Comparison of ENCODE assay signal across 8 cellular contexts in genomic region chr22:23180301-23180892, GRCh38. TPM values are rescaled to one million over a fixed set of nuclear protein-coding genes. Genes with fewer than 3 reads are reported as not detected.
DNase-seq lines count a peak whose midpoint lies in the region; ATAC-seq and TF ChIP-seq lines count a peak whose summit lies in the region.

TSS of gene BCR (plus strand) at chr22:23180509. CDS start at chr22:23180961, 452 bp downstream.

- dilution Hi-C loops in mammary epithelial cell (cut with HindIII; ENCODE audit: low sequenced_read_pairs) = no loop called here

- CTCF ChIA-PET in mammary epithelial cell (lab: Charles Lee; ENCODE audit: low non-redundant PET) = interaction anchor here (1.0 to 1.1 kb wide), 2 partner anchors 101 to 102 kb away, joined by 5 to 7 read pairs; no protein-coding TSS in a partner anchor

- no peaks in the 10 kb centered on the region for H4K20me1 ChIP-seq in mammary epithelial cell (ENCODE audit: insufficient read depth, low read length)

- peak within 1 kb of the TSS; percentile 90 for H2AFZ ChIP-seq in mammary epithelial cell (ENCODE audit: low read depth, low read length)

- ATAC-seq in HG02884 (IDR thresholded peaks at IDR 0.05; ENCODE audit: unreplicated experiment) = no peak

- H3K4me3 ChIP-seq in mammary epithelial cell (replicated peaks in 1 of 3; ENCODE audit: insufficient read depth in 1 of 3, low read depth in 2 of 3, low read length in 3 of 3) = peak within 1 kb of the TSS; percentile 44 to 79 (median 78)
- peak within 1 kb of the TSS; percentile 77 for H3K4me3 ChIP-seq in iPS-15b (ENCODE audit: low read depth, low read length)
- H3K4me3 ChIP-seq in retinal pigment epithelial cell (ENCODE audit: low read length) = peak within 1 kb of the TSS; percentile 73

- peaks cover 32% of the 10 kb centered on the region for H3K4me1 ChIP-seq in mammary epithelial cell (ENCODE audit: insufficient read depth, low read length)
- peaks cover 12% of the 10 kb centered on the region for H3K4me1 ChIP-seq in iPS-15b (ENCODE audit: control insufficient read depth, insufficient read depth, low read length)

- DNase-seq in DMS153 (lab: John Stamatoyannopoulos, UW) (peak; percentile 18), DMS153 treated with DMSO at 0.1 percent for 48 hours (lab: John Stamatoyannopoulos, UW; ENCODE audit: unreplicated experiment) (no peak), LoVo (ENCODE audit: low spot score) (peak; percentile 70), UCSD-AML1 (lab: John Stamatoyannopoulos, UW; ENCODE audit: unreplicated experiment) (peak; percentile 77), mammary epithelial cell (peak; percentile 64), retinal pigment epithelial cell (ENCODE audit: low read depth) (no peak)

- H3K36me3 ChIP-seq in mammary epithelial cell (ENCODE audit: insufficient read depth, low read length) (no peaks in the 10 kb centered on the region), iPS-15b (ENCODE audit: control insufficient read depth, insufficient read depth, low read length) (peaks cover 10% of the 10 kb centered on the region)

- H3K9me3 ChIP-seq in mammary epithelial cell (replicated peaks; ENCODE audit: insufficient read depth, low read length) (peaks cover 10% of the 10 kb centered on the region), iPS-15b (ENCODE audit: control insufficient read depth, insufficient read depth, low read length) (peaks cover 19% of the 10 kb centered on the region)

- BruUV-seq in mammary epithelial cell (replicated peaks; lab: Mats Ljungman, UMichigan) = no TSS peak

- peaks cover 47% of the 10 kb centered on the region for H3K79me2 ChIP-seq in mammary epithelial cell (ENCODE audit: insufficient read depth, low read length)

- TF ChIP-seq CTCF in mammary epithelial cell (conservative IDR thresholded peaks at IDR 0.05 in 1 of 2, IDR thresholded peaks at IDR 0.05 in 1 of 2; ENCODE audit: extremely low read depth in 1 of 2, insufficient read depth in 1 of 2, low read depth in 1 of 2, low read length in 2 of 2) (peak in 1 of 2 donors; percentile 12), retinal pigment epithelial cell (conservative IDR thresholded peaks at IDR 0.05; ENCODE audit: low read depth, low read length) (no peak)

- H3K4me2 ChIP-seq in mammary epithelial cell (ENCODE audit: insufficient read depth, low read depth, low read length) = peak within 1 kb of the TSS; percentile 92

- peak within 1 kb of the TSS; percentile 46 for H3K9ac ChIP-seq in mammary epithelial cell (ENCODE audit: insufficient read depth, low read length)
- peak within 1 kb of the TSS; percentile 76 for H3K9ac ChIP-seq in iPS-15b (ENCODE audit: low read depth, low read length)

- in situ Hi-C loops in mammary epithelial cell (cut with MboI; ENCODE audit: low sequenced_read_pairs in 2 of 2) = loop anchor here (5.0 to 25.0 kb wide), 4 partner anchors 54 to 207 kb away; no protein-coding TSS in a partner anchor

- H3K27ac ChIP-seq in mammary epithelial cell (ENCODE audit: insufficient read depth, low read depth, low read length) = peak within 1 kb of the TSS; percentile 29

- 0% methylated on average over 6 of the region's 88 CpGs for WGBS in mammary epithelial cell (ENCODE audit: low coverage, missing lambda C conversion rate)

- intact Hi-C loops in mammary epithelial cell (cut with micrococcal nuclease) = no loop called here

- H3K27me3 ChIP-seq in mammary epithelial cell (ENCODE audit: insufficient read depth, low read length) = no peaks in the 10 kb centered on the region
- no peaks in the 10 kb centered on the region for H3K27me3 ChIP-seq in iPS-15b (ENCODE audit: control insufficient read depth, insufficient read depth, low read length)

RNA-seq across cellular contexts. Expression of gene BCR, which starts in this region (rescaled TPM):
- total RNA-seq in mammary epithelial cell = 10 to 100 TPM; 67.7 to 69.7 TPM
- polyA plus RNA-seq in mammary epithelial cell = 59.1 TPM
- polyA minus RNA-seq in mammary epithelial cell = 235 TPM

Comparison
In these comparisons a context has a peak if more than half of its experiments do, and no peak if none do; other contexts are left out.
1. DNase-seq: peak in DMS153 (single experiment), LoVo (single experiment), UCSD-AML1 (single experiment) and mammary epithelial cell (single experiment); none in DMS153 treated with DMSO at 0.1 percent for 48 hours (single experiment) and retinal pigment epithelial cell (single experiment).
2. Peak in every context shown above with its lines, with median percentiles within 50 percentile points of each other: H3K4me3 ChIP-seq.